Comparison of ENCODE assay signal across 2 cellular contexts in the genomic region with DNA sequence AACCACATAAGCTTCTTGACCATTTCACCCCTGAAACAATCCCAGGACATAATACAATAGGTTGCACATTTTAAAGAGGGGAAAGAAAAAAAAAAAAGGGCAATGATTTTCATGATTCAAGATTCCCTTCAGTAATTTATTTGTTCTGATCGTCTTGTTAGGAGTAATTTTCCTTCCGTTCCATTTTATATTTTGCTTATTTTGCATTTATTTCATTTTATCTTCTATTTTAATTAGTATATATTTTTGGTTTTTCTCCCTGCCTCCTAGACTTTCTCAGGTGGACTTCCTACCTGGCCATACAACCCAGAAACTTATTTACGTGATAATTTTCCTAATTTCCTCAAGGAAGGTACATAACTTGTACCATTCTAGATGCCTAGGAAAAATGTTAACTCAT.
A peak's percentile ranks its signal among the peaks of the same experiment; 100 is the strongest.
TF ChIP-seq lines count a peak whose summit lies in the region.

No MANE protein-coding gene starts in this region.

TF ChIP-seq in A549, 52 proteins besides CTCF, POLR2A, EP300 and RAD21:
- TF ChIP-seq FOXS1 (CRISPR knock-in tag; IDR thresholded peaks at IDR 0.05) (no peak), CEBPB (IDR thresholded peaks at IDR 0.05) (no peak), RARB (CRISPR knock-in tag; IDR thresholded peaks at IDR 0.05) (no peak), HOXB5 (CRISPR knock-in tag; IDR thresholded peaks at IDR 0.05) (no peak), MAFK (IDR thresholded peaks at IDR 0.05; ENCODE audit: partially characterized antibody) (peak; percentile 19), ZFP36 (IDR thresholded peaks at IDR 0.05; ENCODE audit: borderline replicate concordance, partially characterized antibody) (no peak)
TF ChIP-seq in A549: peak in this region for 1.

TF ChIP-seq in IMR-90, 13 proteins besides CTCF, POLR2A, EP300 and RAD21:
- peak; percentile 34; the same call in 1 of the 2 replicates for TF ChIP-seq MAFK (IDR thresholded peaks at IDR 0.05; ENCODE audit: low read depth, low read length)
- TF ChIP-seq CHD1 (IDR thresholded peaks at IDR 0.05; ENCODE audit: low read depth, low read length): no peak
